12 cellular contexts compared by ENCODE assay signal in the genomic region with DNA sequence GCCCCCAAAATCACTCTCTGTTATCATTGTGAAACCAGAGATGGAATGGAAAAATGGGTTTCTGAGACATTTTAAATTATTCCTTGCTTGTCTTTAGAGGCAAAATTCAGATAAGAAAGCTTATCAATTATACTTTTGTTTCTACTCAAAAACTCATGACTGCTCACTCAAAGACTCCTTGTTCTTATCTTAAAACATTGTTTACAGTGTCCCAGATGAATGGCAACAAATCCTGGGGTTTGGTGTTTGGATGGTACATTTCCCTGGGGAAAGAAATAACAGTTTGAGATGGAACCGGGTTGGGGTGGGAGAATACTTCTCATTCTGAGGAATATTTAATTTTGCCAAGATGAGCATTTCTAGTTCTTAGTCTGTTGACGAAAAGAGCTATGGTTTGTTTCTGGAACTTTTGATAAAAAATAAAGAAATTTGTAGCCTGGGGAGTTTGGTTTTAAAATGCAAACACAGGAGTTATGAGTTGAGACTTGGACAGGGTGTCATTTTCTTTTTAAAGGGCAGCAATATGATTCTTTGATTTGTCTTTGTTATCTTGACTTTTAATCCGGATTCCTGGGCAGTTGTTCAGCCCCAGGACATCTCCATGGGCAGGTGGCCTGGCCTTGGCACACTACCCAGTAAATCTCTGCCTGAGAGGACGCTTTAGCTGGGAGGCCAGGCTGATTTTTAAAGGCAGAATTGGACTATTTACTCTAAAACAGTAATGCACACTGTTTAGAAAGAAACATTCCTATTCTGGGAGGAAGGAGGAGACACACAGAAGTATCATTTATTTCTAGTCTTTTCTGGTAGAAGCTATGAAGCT. TPM values are rescaled to one million over a fixed set of nuclear protein-coding genes. Genes with fewer than 3 reads are reported as not detected.
DNase-seq lines count a peak whose midpoint lies in the region; ATAC-seq and TF ChIP-seq lines count a peak whose summit lies in the region.
"Had no signal": no experiment of that assay in that cellular context is flagged by ENCODE, and none has a peak within 500 bp of the region (broad histone marks: within the 10 kb centered on the region; RNA-seq: fewer than 3 reads in every experiment).

No MANE protein-coding gene starts in this region.

- ATAC-seq in Right ventricle myocardium superior (ENCODE audit: poor library complexity) (no peak), omental fat pad (ENCODE audit: low FRiP score) (no peak)
- ATAC-seq: T-cell had no signal

- H3K36me3 ChIP-seq in right atrium auricular region = no peaks in the 10 kb centered on the region
- no peaks in the 10 kb centered on the region for H3K36me3 ChIP-seq in muscle layer of duodenum (ENCODE audit: control insufficient read depth in 1 of 2, insufficient read depth in 2 of 2, low read length in 2 of 2)
- no peaks in the 10 kb centered on the region for H3K36me3 ChIP-seq in urinary bladder (ENCODE audit: insufficient read depth)

- H3K27ac ChIP-seq in right atrium auricular region (peak overlapping the region; percentile 9 to 32), muscle layer of duodenum (ENCODE audit: low read length) (peak overlapping the region; percentile 86), urinary bladder (ENCODE audit: low read depth) (peak overlapping the region; percentile 65)

- DNase-seq in right atrium auricular region (ENCODE audit: low spot score) (no peak), Right ventricle myocardium superior (no peak), cerebellar cortex (ENCODE audit: low spot score) (peak; percentile 93), omental fat pad (ENCODE audit: low spot score) (no peak), retina (no peak), activated gamma-delta T cell treated with Interleukin-2 at 50 U/mL for 16 hours (no peak)
- DNase-seq: activated T-cell treated with anti-CD3 and anti-CD28 coated beads, Interleukin-2, amount 50 U/mL, for 48 hours; AML-193; NCI-H1694; T-cell had no signal

- H3K27me3 ChIP-seq in right atrium auricular region (no peaks in the 10 kb centered on the region), muscle layer of duodenum (ENCODE audit: low read depth, low read length) (no peaks in the 10 kb centered on the region)

- H3K9me3 ChIP-seq in right atrium auricular region (no peaks in the 10 kb centered on the region), muscle layer of duodenum (ENCODE audit: control insufficient read depth in 1 of 2, low read length in 2 of 2) (no peaks in the 10 kb centered on the region)

- TF ChIP-seq CTCF in right atrium auricular region (IDR thresholded peaks at IDR 0.05) (no peak), omental fat pad (IDR thresholded peaks at IDR 0.05) (no peak)

- H3K4me3 ChIP-seq in right atrium auricular region (no peak overlapping the region), muscle layer of duodenum (ENCODE audit: low read depth in 1 of 2, low read length in 2 of 2) (no peak overlapping the region), urinary bladder (ENCODE audit: low read depth, low read length) (no peak overlapping the region)

- 10% methylated on average over 4 of the region's 4 CpGs for WGBS in urinary bladder

- H3K4me1 ChIP-seq in right atrium auricular region (peaks cover 0 to 48% of the 10 kb centered on the region in 2 donors), muscle layer of duodenum (ENCODE audit: control insufficient read depth in 1 of 2, insufficient read depth in 2 of 2, low read length in 2 of 2) (peaks cover 15 to 17% of the 10 kb centered on the region in 2 donors), urinary bladder (ENCODE audit: insufficient read depth) (no peaks in the 10 kb centered on the region)

- intact Hi-C loops in Right ventricle myocardium superior (cut with DNase I) = loop anchor here (5.0 to 10.0 kb wide), 2 partner anchors 178 to 611 kb away; no protein-coding TSS in a partner anchor

RNA-seq across cellular contexts. Expression of gene BTD, which starts 32.4 kb away (rescaled TPM):
- total RNA-seq in right atrium auricular region = 10 to 100 TPM; 10.3 to 16.2 TPM
- total RNA-seq in Right ventricle myocardium superior = 10.3 TPM
- total RNA-seq in urinary bladder = 24.6 TPM
- 21.4 TPM for polyA plus RNA-seq in urinary bladder
- 10 to 100 TPM; 17.0 to 49.4 (median 41.6) TPM for total RNA-seq in omental fat pad

RNA-seq across cellular contexts. Expression of gene HACL1, which starts 32.6 kb away (rescaled TPM):
- 10 to 100 TPM; 12.3 to 13.2 TPM for total RNA-seq in right atrium auricular region
- total RNA-seq in Right ventricle myocardium superior = 14.4 TPM
- total RNA-seq in urinary bladder = 30.3 TPM
- 15.7 TPM for polyA plus RNA-seq in urinary bladder
- 10 to 100 TPM; 19.8 to 26.4 (median 21.1) TPM for total RNA-seq in omental fat pad

Comparison
In these comparisons a context has a peak if more than half of its experiments do, and no peak if none do; other contexts are left out.
1. H3K27ac ChIP-seq: peak in every context shown above with its lines; median percentile 86 in muscle layer of duodenum; 65 in urinary bladder; 20 in right atrium auricular region.